ENCODE assay signal across 8 cellular contexts in the genomic region with DNA sequence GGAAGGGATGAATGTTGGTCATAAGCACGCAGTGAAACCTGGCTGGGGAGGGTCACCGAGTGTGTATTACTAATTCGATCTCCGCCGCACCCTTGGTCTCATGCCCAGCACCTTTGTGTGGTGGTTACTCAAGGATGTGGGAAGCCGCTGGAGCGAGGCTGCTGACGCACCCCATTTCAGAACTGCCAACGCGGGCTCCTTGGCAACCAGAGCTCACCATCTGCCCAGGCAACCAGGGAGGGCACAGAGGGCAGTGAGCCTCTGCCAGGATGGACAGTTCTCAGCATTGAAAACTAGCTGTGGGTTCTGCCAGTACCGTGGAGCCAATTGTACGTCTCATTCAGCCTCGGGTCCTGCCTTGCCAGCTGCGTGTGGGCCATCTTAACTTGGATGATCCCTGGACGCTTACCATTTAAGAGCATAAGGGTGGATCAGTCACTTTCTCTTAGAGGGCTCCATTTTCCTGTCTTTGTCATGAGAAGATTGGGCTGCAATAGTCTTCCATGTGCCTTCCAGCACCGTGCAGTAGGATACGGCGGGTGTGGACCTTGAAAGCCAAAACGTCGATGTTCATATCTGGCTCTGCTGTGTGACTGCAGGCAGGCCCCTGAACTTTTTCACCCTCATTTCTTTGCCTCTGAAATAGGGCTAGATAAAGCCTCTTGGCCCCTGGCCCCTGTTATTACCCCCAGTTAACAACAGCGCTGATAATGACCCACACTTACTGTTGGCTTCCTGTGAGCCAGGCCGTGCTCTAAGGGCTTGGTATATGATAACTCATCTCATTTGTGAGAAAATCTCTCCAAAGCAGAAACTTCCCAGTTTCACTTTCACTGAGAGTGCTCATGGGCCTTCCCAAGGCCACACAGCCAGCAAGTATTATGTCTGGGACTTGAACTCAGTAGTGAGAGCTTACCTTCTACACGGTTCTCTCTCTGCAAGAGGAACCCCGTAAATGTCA.
A peak's percentile ranks its signal among the peaks of the same experiment; 100 is the strongest.
DNase-seq lines count a peak whose midpoint lies in the region; ATAC-seq and TF ChIP-seq lines count a peak whose summit lies in the region.

No MANE protein-coding gene starts in this region.

- DNase-seq in RWPE2 (ENCODE audit: low spot score) (peak; percentile 99), left lobe of liver (ENCODE audit: low spot score) (no peak), NCI-H345 treated with DMSO at 0.1 percent for 48 hours (lab: John Stamatoyannopoulos, UW; ENCODE audit: unreplicated experiment) (no peak), HCEC 1CT (no peak), cerebellar nuclear complex (lab: John Stamatoyannopoulos, UW) (no peak), T-helper 9 cell (no peak)

- ATAC-seq in GM19023 (IDR thresholded peaks at IDR 0.05; ENCODE audit: unreplicated experiment) (peak; percentile 47), HG03039 (IDR thresholded peaks at IDR 0.05; ENCODE audit: unreplicated experiment) (peak; percentile 72), RWPE2 (ENCODE audit: low read depth) (peak; percentile 75), left lobe of liver (peak; percentile 56)

- H3K4me3 ChIP-seq in RWPE2 (ENCODE audit: severe bottlenecking), result no peak overlapping the region

- no peaks in the 10 kb centered on the region for H3K36me3 ChIP-seq in RWPE2 (ENCODE audit: low read depth)

- H3K4me1 ChIP-seq in RWPE2 (ENCODE audit: insufficient read depth, poor library complexity, severe bottlenecking), result peaks cover 44% of the 10 kb centered on the region

- peak overlapping the region; percentile 98 for H3K27ac ChIP-seq in RWPE2 (ENCODE audit: poor library complexity, severe bottlenecking)

- H3K27me3 ChIP-seq in RWPE2 (ENCODE audit: insufficient read depth, poor library complexity, severe bottlenecking), result no peaks in the 10 kb centered on the region

- H3K9me3 ChIP-seq in RWPE2 (ENCODE audit: severe bottlenecking), result no peaks in the 10 kb centered on the region

- TF ChIP-seq CTCF in RWPE2 (IDR thresholded peaks at IDR 0.05; ENCODE audit: poor library complexity, severe bottlenecking), result no peak
